In genomic region chr12:68835333-68835908, GRCh38 we compare ENCODE assay signal across 17 cellular contexts. TPM values are rescaled to one million over a fixed set of nuclear protein-coding genes. Genes with fewer than 3 reads are reported as not detected.
DNase-seq lines count a peak whose midpoint lies in the region; ATAC-seq, FAIRE-seq and TF ChIP-seq lines count a peak whose summit lies in the region.
"Had no signal": no experiment of that assay in that cellular context is flagged by ENCODE, and none has a peak within 500 bp of the region (broad histone marks: within the 10 kb centered on the region; RNA-seq: fewer than 3 reads in every experiment).

No MANE protein-coding gene starts in this region.

- H3K27ac ChIP-seq in A549 = no peak overlapping the region
- no peak overlapping the region for H3K27ac ChIP-seq in CD4-positive, alpha-beta T cell (ENCODE audit: low read depth, low read length)
- peak overlapping the region in 2 of 3 donors; percentile 11 to 14 for H3K27ac ChIP-seq in right lobe of liver
- H3K27ac ChIP-seq: cardiac muscle cell, SJCRH30 had no signal

- CTCF ChIA-PET in A549 (lab: Yijun Ruan, JAX) = interaction anchor here (1.5 kb wide), 1 partner anchor 28 kb away, joined by 5 read pairs; no protein-coding TSS in a partner anchor
- CTCF ChIA-PET in CD4-positive, alpha-beta T cell (lab: Charles Lee) = no interaction called here
- CTCF ChIA-PET in Calu3 (lab: Charles Lee) = interaction anchor here (0.7 kb wide), 1 partner anchor 108 kb away, joined by 3 read pairs; no protein-coding TSS in a partner anchor
- CTCF ChIA-PET in Caco-2 (lab: Charles Lee) = no interaction called here

- peaks cover 77% of the 10 kb centered on the region for H3K36me3 Mint-ChIP-seq in CD4-positive, alpha-beta T cell (ENCODE audit: low read depth)
- peaks cover 43% of the 10 kb centered on the region for H3K36me3 Mint-ChIP-seq in activated T-helper 1 cell treated with anti-CD3 and anti-CD28 coated beads, Interleukin-12 subunit alpha, Interleukin-12 subunit beta, Interleukin-2, Interleukin-4 antibody, amounts not matched to agents 30 ng/mL and 10 ng/mL and 1 ng/mL, durations not matched to agents 14 hours and 24 hours and 36 hours (ENCODE audit: low read depth)
- peaks cover 50% of the 10 kb centered on the region for H3K36me3 Mint-ChIP-seq in Calu3 (ENCODE audit: insufficient read depth, unreplicated experiment)
- H3K36me3 Mint-ChIP-seq in Caco-2 (ENCODE audit: insufficient read depth, unreplicated experiment) = peaks cover 86% of the 10 kb centered on the region

- 84% methylated on average over 10 of the region's 10 CpGs for WGBS in A549 (ENCODE audit: missing lambda C conversion rate)
- 26% methylated on average over 10 of the region's 10 CpGs for WGBS in right lobe of liver (ENCODE audit: insufficient coverage, low coverage, low lambda C conversion rate, missing lambda C conversion rate)

- TF ChIP-seq CTCF in A549 (IDR thresholded peaks at IDR 0.05) (no peak), right lobe of liver (IDR thresholded peaks at IDR 0.05) (no peak), Calu3 (IDR thresholded peaks at IDR 0.05; ENCODE audit: unreplicated experiment) (no peak), Caco-2 (IDR thresholded peaks at IDR 0.05; ENCODE audit: insufficient read depth in 1 of 2, low read depth in 1 of 2, low read length in 1 of 2, severe bottlenecking in 1 of 2, unreplicated experiment in 1 of 2) (no peak)
- no peak for TF ChIP-seq CTCF in CD4-positive, alpha-beta T cell (IDR thresholded peaks at IDR 0.05)

- peaks cover 10% of the 10 kb centered on the region for H3K4me1 Mint-ChIP-seq in CD4-positive, alpha-beta T cell (ENCODE audit: low read depth)
- peaks cover 27% of the 10 kb centered on the region for H3K4me1 Mint-ChIP-seq in activated T-helper 1 cell treated with anti-CD3 and anti-CD28 coated beads, Interleukin-12 subunit alpha, Interleukin-12 subunit beta, Interleukin-2, Interleukin-4 antibody, amounts not matched to agents 30 ng/mL and 10 ng/mL and 1 ng/mL, durations not matched to agents 14 hours and 24 hours and 36 hours (ENCODE audit: low read depth)
- H3K4me1 Mint-ChIP-seq in Calu3 (ENCODE audit: low read depth, unreplicated experiment) = no peaks in the 10 kb centered on the region
- peaks cover 7% of the 10 kb centered on the region for H3K4me1 Mint-ChIP-seq in Caco-2 (ENCODE audit: low read depth, unreplicated experiment)

- FAIRE-seq in A549 (lab: Jason Lieb, UNC) = no peak
- FAIRE-seq: K562, TTC549 had no signal

- no peak for TF ChIP-seq RAD21 in A549 (conservative IDR thresholded peaks at IDR 0.05 in 1 of 2, IDR thresholded peaks at IDR 0.05 in 1 of 2)

- ATAC-seq in A549 (no peak; a peak in 2 of 6 replicates), right lobe of liver (peak; percentile 89 to 93 (median 92)), HG02884 (IDR thresholded peaks at IDR 0.05; ENCODE audit: unreplicated experiment) (no peak)
- ATAC-seq in CD4-positive, alpha-beta T cell (ENCODE audit: poor library complexity) = no peak
- ATAC-seq: K562 had no signal

- POLR2A ChIA-PET in A549 (lab: Yijun Ruan, JAX) = no interaction called here
- POLR2A ChIA-PET in CD4-positive, alpha-beta T cell (lab: Charles Lee) = no interaction called here
- POLR2A ChIA-PET in Caco-2 (lab: Charles Lee) = no interaction called here

- H3K36me3 ChIP-seq in right lobe of liver (peaks cover 0 to 74% (median 33%) of the 10 kb centered on the region in 4 donors), Caco-2 (ENCODE audit: control insufficient read depth, insufficient read depth, low read length) (0 out of 2 replicates have a peak, but pooled peaks cover 1% of the 10 kb centered on the region)

- H3K4me1 ChIP-seq in A549 (peaks cover 14% of the 10 kb centered on the region; the same call in 1 of the 3 replicates), right lobe of liver (peaks cover 0 to 13% (median 0%) of the 10 kb centered on the region in 4 donors), Caco-2 (peaks cover 14% of the 10 kb centered on the region)
- H3K4me1 ChIP-seq: SJCRH30 had no signal

- BruUV-seq in Calu3 (replicated peaks; lab: Mats Ljungman, UMichigan) (no TSS peak), Caco-2 (replicated peaks; lab: Mats Ljungman, UMichigan) (no TSS peak)

- no peak for DNase-seq in A549 (ENCODE audit: low read depth in 1 of 2, low spot score in 1 of 2)
- no peak for DNase-seq in CD4-positive, alpha-beta T cell
- no peak for DNase-seq in activated T-helper 1 cell treated with anti-CD3 and anti-CD28 coated beads, Interleukin-12 subunit alpha, Interleukin-12 subunit beta, Interleukin-2, Interleukin-4 antibody, amounts not matched to agents 30 ng/mL and 10 ng/mL and 1 ng/mL, durations not matched to agents 14 hours and 24 hours and 36 hours (ENCODE audit: low spot score)
- peak; percentile 70 to 75 (median 73) for DNase-seq in right lobe of liver
- DNase-seq in Calu3 = no peak
- DNase-seq in Caco-2 = no peak
- DNase-seq: activated gamma-delta T cell treated with Interleukin-2 at 50 U/mL for 16 hours; effector CD8-positive, alpha-beta T cell; foreskin fibroblast; NCI-H1105; SJCRH30; stimulated activated CD4-positive, alpha-beta T cell treated with anti-CD3 and anti-CD28 coated beads, Interleukin-4, amount 100 ng/mL, for 24 hours had no signal

- H3K9me3 Mint-ChIP-seq in CD4-positive, alpha-beta T cell = no peaks in the 10 kb centered on the region
- no peaks in the 10 kb centered on the region for H3K9me3 Mint-ChIP-seq in activated T-helper 1 cell treated with anti-CD3 and anti-CD28 coated beads, Interleukin-12 subunit alpha, Interleukin-12 subunit beta, Interleukin-2, Interleukin-4 antibody, amounts not matched to agents 30 ng/mL and 10 ng/mL and 1 ng/mL, durations not matched to agents 14 hours and 24 hours and 36 hours
- H3K9me3 Mint-ChIP-seq in Calu3 (ENCODE audit: low read depth, unreplicated experiment) (no peaks in the 10 kb centered on the region), Caco-2 (ENCODE audit: unreplicated experiment) (no peaks in the 10 kb centered on the region)

- intact Hi-C loops in CD4-positive, alpha-beta T cell (cut with DNase I, micrococcal nuclease) = loop anchor here (10.0 kb wide), 2 partner anchors 239 to 419 kb away; no protein-coding TSS in a partner anchor
- intact Hi-C loops in activated T-helper 1 cell treated with anti-CD3 and anti-CD28 coated beads, Interleukin-12 subunit alpha, Interleukin-12 subunit beta, Interleukin-2, Interleukin-4 antibody, amounts not matched to agents 30 ng/mL and 10 ng/mL and 1 ng/mL, durations not matched to agents 14 hours and 24 hours and 36 hours (cut with micrococcal nuclease) = no loop called here
- intact Hi-C loops in right lobe of liver (cut with DNase I) = no loop called here
- intact Hi-C loops in Calu3 (cut with micrococcal nuclease; ENCODE audit: unreplicated experiment) = loop anchor here (10.0 kb wide), 1 partner anchor 419 kb away; no protein-coding TSS in a partner anchor
- intact Hi-C loops in Caco-2 (cut with micrococcal nuclease; ENCODE audit: unreplicated experiment) = no loop called here

- TF ChIP-seq POLR2A in A549 (IDR thresholded peaks at IDR 0.05; ENCODE audit: low read length) = no peak
- TF ChIP-seq POLR2A in right lobe of liver (IDR thresholded peaks at IDR 0.05) = no peak

- no peaks in the 10 kb centered on the region for H3K27me3 ChIP-seq in CD4-positive, alpha-beta T cell (ENCODE audit: control insufficient read depth, insufficient read depth, low read length)
- H3K27me3 ChIP-seq in right lobe of liver = no peaks in the 10 kb centered on the region
- no peaks in the 10 kb centered on the region for H3K27me3 ChIP-seq in Caco-2 (replicated peaks; ENCODE audit: control insufficient read depth, insufficient read depth, low read length)
- H3K27me3 ChIP-seq: cardiac muscle cell, SJCRH30 had no signal

- no peak overlapping the region for H3K4me2 ChIP-seq in A549

- H3K9me3 ChIP-seq in A549 (no peaks in the 10 kb centered on the region), right lobe of liver (no peaks in the 10 kb centered on the region), Caco-2 (no peaks in the 10 kb centered on the region)
- H3K9me3 ChIP-seq in CD4-positive, alpha-beta T cell (ENCODE audit: control insufficient read depth, low read length) = no peaks in the 10 kb centered on the region
- H3K9me3 ChIP-seq: SJCRH30 had no signal

- TF ChIP-seq EP300 in A549 (IDR thresholded peaks at IDR 0.05) = no peak

- H3K4me3 ChIP-seq in A549 (no peak overlapping the region), right lobe of liver (no peak overlapping the region), Caco-2 (ENCODE audit: low read depth, low read length) (no peak overlapping the region)
- H3K4me3 ChIP-seq: cardiac muscle cell, K562, lung, SJCRH30 had no signal

- no peak overlapping the region for H3K4me3 Mint-ChIP-seq in CD4-positive, alpha-beta T cell
- no peak overlapping the region for H3K4me3 Mint-ChIP-seq in activated T-helper 1 cell treated with anti-CD3 and anti-CD28 coated beads, Interleukin-12 subunit alpha, Interleukin-12 subunit beta, Interleukin-2, Interleukin-4 antibody, amounts not matched to agents 30 ng/mL and 10 ng/mL and 1 ng/mL, durations not matched to agents 14 hours and 24 hours and 36 hours
- H3K4me3 Mint-ChIP-seq in Calu3 (ENCODE audit: low read depth, unreplicated experiment) (no peak overlapping the region), Caco-2 (ENCODE audit: unreplicated experiment) (no peak overlapping the region)

- peak overlapping the region; percentile 52 for H3K27ac Mint-ChIP-seq in CD4-positive, alpha-beta T cell
- H3K27ac Mint-ChIP-seq in activated T-helper 1 cell treated with anti-CD3 and anti-CD28 coated beads, Interleukin-12 subunit alpha, Interleukin-12 subunit beta, Interleukin-2, Interleukin-4 antibody, amounts not matched to agents 30 ng/mL and 10 ng/mL and 1 ng/mL, durations not matched to agents 14 hours and 24 hours and 36 hours = peak overlapping the region; percentile 1
- H3K27ac Mint-ChIP-seq in Calu3 (ENCODE audit: unreplicated experiment) = no peak overlapping the region
- no peak overlapping the region for H3K27ac Mint-ChIP-seq in Caco-2 (ENCODE audit: unreplicated experiment)

- H3K27me3 Mint-ChIP-seq in CD4-positive, alpha-beta T cell = no peaks in the 10 kb centered on the region
- H3K27me3 Mint-ChIP-seq in activated T-helper 1 cell treated with anti-CD3 and anti-CD28 coated beads, Interleukin-12 subunit alpha, Interleukin-12 subunit beta, Interleukin-2, Interleukin-4 antibody, amounts not matched to agents 30 ng/mL and 10 ng/mL and 1 ng/mL, durations not matched to agents 14 hours and 24 hours and 36 hours (ENCODE audit: insufficient read depth) = no peaks in the 10 kb centered on the region
- H3K27me3 Mint-ChIP-seq in Calu3 (ENCODE audit: unreplicated experiment) = no peaks in the 10 kb centered on the region
- H3K27me3 Mint-ChIP-seq in Caco-2 (ENCODE audit: insufficient read depth, unreplicated experiment) = no peaks in the 10 kb centered on the region

RNA-seq across cellular contexts. Expression of gene MDM2, which starts 27.4 kb away (rescaled TPM):
- polyA plus RNA-seq in A549 (2011; rRNA removed) = 96.4 and 108 TPM in 2 replicates
- 7.8 and 10.3 TPM in 2 replicates for polyA plus RNA-seq in A549 (2012; cell fraction: cytosol; rRNA removed)
- 6.8 and 15.5 TPM in 2 replicates for polyA plus RNA-seq in A549 (2012; cell fraction: nucleus; rRNA removed)
- polyA plus RNA-seq in A549 (2017; fragmentation: RNase III; extraction: RNeasy Plus Mini Kit Qiagen cat#74134 plus additional on column Dnase treatment) = 40.3 to 48.6 TPM (median 48.2 TPM) in 3 replicates
- 117 and 151 TPM in 2 replicates for polyA minus RNA-seq in A549 (2011; rRNA and poly(A)+ RNA removed)
- total RNA-seq in CD4-positive, alpha-beta T cell = 10 to 100 TPM; 90.8 TPM
- total RNA-seq in activated T-helper 1 cell treated with anti-CD3 and anti-CD28 coated beads, Interleukin-12 subunit alpha, Interleukin-12 subunit beta, Interleukin-2, Interleukin-4 antibody, amounts not matched to agents 30 ng/mL and 10 ng/mL and 1 ng/mL, durations not matched to agents 14 hours and 24 hours and 36 hours = 279 and 303 TPM in 2 replicates
- 10 to 100 TPM; 56.9 to 74.3 (median 64.0) TPM for total RNA-seq in right lobe of liver
- total RNA-seq in Calu3 (2022) = 97.1 and 101 TPM in 2 replicates
- total RNA-seq in Caco-2 (2022) = 113 and 118 TPM in 2 replicates

Comparison
In these comparisons a context has a peak if more than half of its experiments do, and no peak if none do; other contexts are left out.
1. ATAC-seq: peak in right lobe of liver (4 of 4); none in A549 (0 of 2), CD4-positive, alpha-beta T cell (single experiment) and HG02884 (single experiment).
2. DNase-seq: peak in right lobe of liver (3 of 3); none in A549 (0 of 2), CD4-positive, alpha-beta T cell (0 of 10), activated T-helper 1 cell treated with anti-CD3 and anti-CD28 coated beads, Interleukin-12 subunit alpha, Interleukin-12 subunit beta, Interleukin-2, Interleukin-4 antibody, amounts not matched to agents 30 ng/mL and 10 ng/mL and 1 ng/mL, durations not matched to agents 14 hours and 24 hours and 36 hours (single experiment), Calu3 (single experiment) and Caco-2 (0 of 2).
3. H3K27ac ChIP-seq: peak in right lobe of liver (2 of 3); none in A549 (0 of 2) and CD4-positive, alpha-beta T cell (single experiment).
4. H3K27ac Mint-ChIP-seq: peak in CD4-positive, alpha-beta T cell (single experiment) and activated T-helper 1 cell treated with anti-CD3 and anti-CD28 coated beads, Interleukin-12 subunit alpha, Interleukin-12 subunit beta, Interleukin-2, Interleukin-4 antibody, amounts not matched to agents 30 ng/mL and 10 ng/mL and 1 ng/mL, durations not matched to agents 14 hours and 24 hours and 36 hours (single experiment); none in Calu3 (single experiment) and Caco-2 (single experiment).
5. CTCF ChIA-PET loops: an anchor here in A549 (1.5 kb wide) and Calu3 (0.7 kb wide); none called in CD4-positive, alpha-beta T cell and Caco-2.
6. intact Hi-C loops: an anchor here in CD4-positive, alpha-beta T cell (10.0 kb wide) and Calu3 (10.0 kb wide); none called in activated T-helper 1 cell treated with anti-CD3 and anti-CD28 coated beads, Interleukin-12 subunit alpha, Interleukin-12 subunit beta, Interleukin-2, Interleukin-4 antibody, amounts not matched to agents 30 ng/mL and 10 ng/mL and 1 ng/mL, durations not matched to agents 14 hours and 24 hours and 36 hours, right lobe of liver and Caco-2.